In genomic region chr15:94749848-94750617, GRCh38 we compare ENCODE assay signal across 15 cellular contexts.
DNase-seq lines count a peak whose midpoint lies in the region; ATAC-seq and TF ChIP-seq lines count a peak whose summit lies in the region.
"Had no signal": no experiment of that assay in that cellular context is flagged by ENCODE, and none has a peak within 500 bp of the region (broad histone marks: within the 10 kb centered on the region; RNA-seq: fewer than 3 reads in every experiment).

No MANE protein-coding gene starts in this region.

- CTCF ChIA-PET in GM10248 (lab: Yijun Ruan, JAX), result interaction anchor here (1.0 kb wide), 1 partner anchor 11 kb away, joined by 3 read pairs; no protein-coding TSS in a partner anchor

- H2BK5ac ChIP-seq in H9 (ENCODE audit: insufficient read length, low read length), result no peak overlapping the region

- H4K20me1 ChIP-seq in H9 (ENCODE audit: control insufficient read depth, insufficient read depth, insufficient read length), result no peaks in the 10 kb centered on the region

- H2BK20ac ChIP-seq in H9 (ENCODE audit: low read depth, low read length, poor library complexity, severe bottlenecking), result no peak overlapping the region

- no peak overlapping the region for H3K9ac ChIP-seq in H9 (ENCODE audit: extremely low read depth, insufficient read length, low read length)

- H3K4me1 Mint-ChIP-seq in H9, result peaks cover 17 to 18% of the 10 kb centered on the region in 2 experiments
- H3K4me1 Mint-ChIP-seq: central memory CD8-positive, alpha-beta T cell had no signal

- no peak for TF ChIP-seq CTCF in GM10248 (IDR thresholded peaks at IDR 0.05; ENCODE audit: control extremely low read depth, extremely low read depth, low read depth, missing control alignments)
- no peak for TF ChIP-seq CTCF in H9 (conservative IDR thresholded peaks at IDR 0.05)

- no peaks in the 10 kb centered on the region for H3K23me2 ChIP-seq in H9 (ENCODE audit: insufficient read length, low read depth, low read length, poor library complexity, severe bottlenecking)

- H3K27me3 ChIP-seq in H9 (ENCODE audit: insufficient read depth, low read length), result no peaks in the 10 kb centered on the region

- DNase-seq in GM10248 (ENCODE audit: extremely low spot score) (peak; percentile 23), germinal center (ENCODE audit: low spot score) (peak; percentile 11), H9 (no peak), DMS153 (lab: John Stamatoyannopoulos, UW) (no peak), RKO (ENCODE audit: low spot score) (no peak)
- DNase-seq: activated naive CD4-positive, alpha-beta T cell; islet precursor cell; KBM-7; NCI-H2171 treated with DMSO at 0.1 percent for 48 hours; T-helper 9 cell had no signal

- H3K79me2 ChIP-seq in H9 (ENCODE audit: insufficient read depth, low read length), result no peaks in the 10 kb centered on the region

- H3K27ac Mint-ChIP-seq in H9, result no peak overlapping the region

- H4K91ac ChIP-seq in H9 (ENCODE audit: insufficient read length, low read depth, low read length), result no peak overlapping the region

- no peak overlapping the region for H3K18ac ChIP-seq in H9 (ENCODE audit: insufficient read length, low read depth, low read length)

- no peak overlapping the region for H4K5ac ChIP-seq in H9 (ENCODE audit: insufficient read length, low read depth, low read length)

- H2BK15ac ChIP-seq in H9 (ENCODE audit: low read depth, low read length), result no peak overlapping the region

- H3K4me2 ChIP-seq in H9 (ENCODE audit: insufficient read depth, insufficient read length, low read length), result no peak overlapping the region

- H3K4me1 ChIP-seq in H9 (ENCODE audit: insufficient read depth, low read length), result peaks cover 8% of the 10 kb centered on the region; the same call in 1 of the 2 replicates

- H3T11ph ChIP-seq in H9 (ENCODE audit: low read length), result no peak overlapping the region

- H2AK5ac ChIP-seq in H9 (ENCODE audit: insufficient read length, low read length), result no peak overlapping the region

- peaks cover 6% of the 10 kb centered on the region for H3K27me3 Mint-ChIP-seq in H9 (ENCODE audit: low read depth)

- no peak overlapping the region for H3K23ac ChIP-seq in H9 (ENCODE audit: insufficient read length, low read depth, low read length)

- H2BK12ac ChIP-seq in H9 (ENCODE audit: insufficient read length, low read depth, low read length), result no peak overlapping the region

- no peak overlapping the region for H3K14ac ChIP-seq in H9 (ENCODE audit: insufficient read depth, low read length)

- H3K4me3 Mint-ChIP-seq in H9, result no peak overlapping the region
- H3K4me3 Mint-ChIP-seq: central memory CD8-positive, alpha-beta T cell; neural crest cell had no signal

- WGBS in H9 (ENCODE audit: extremely low coverage, insufficient read length, low lambda C conversion rate), result no CpG with 5 or more reads among the region's 5 CpGs

- ATAC-seq in GM21360 (IDR thresholded peaks at IDR 0.05; ENCODE audit: unreplicated experiment) (peak; percentile 87), HG03565 (IDR thresholded peaks at IDR 0.05; ENCODE audit: unreplicated experiment) (peak; percentile 94), GM21737 (IDR thresholded peaks at IDR 0.05; ENCODE audit: unreplicated experiment) (no peak)

- POLR2A ChIA-PET in GM10248 (lab: Yijun Ruan, JAX), result no interaction called here

- no peak overlapping the region for H3K4ac ChIP-seq in H9 (ENCODE audit: low read depth, low read length)

- no peak overlapping the region for H3K56ac ChIP-seq in H9 (ENCODE audit: insufficient read length, low read depth, low read length)

- H3K9me3 Mint-ChIP-seq in H9, result peaks cover 30 to 38% of the 10 kb centered on the region in 2 experiments
- H3K9me3 Mint-ChIP-seq: central memory CD8-positive, alpha-beta T cell had no signal

- H2AFZ ChIP-seq in H9 (ENCODE audit: low read length), result no peak overlapping the region

- H3K27ac ChIP-seq in H9 (ENCODE audit: insufficient read length, low read depth, low read length), result no peak overlapping the region

- no peaks in the 10 kb centered on the region for H3K79me1 ChIP-seq in H9 (ENCODE audit: insufficient read depth, low read depth, low read length, poor library complexity, severe bottlenecking)

- H3K9me3 ChIP-seq in H9 (ENCODE audit: control insufficient read depth, low read depth, low read length), result peaks cover 7% of the 10 kb centered on the region

- H3K36me3 Mint-ChIP-seq in H9 (ENCODE audit: insufficient read depth in 1 of 3, low read depth in 3 of 3), result peaks cover 19 to 24% (median 24%) of the 10 kb centered on the region in 3 experiments

- H4K8ac ChIP-seq in H9 (replicated peaks; ENCODE audit: insufficient read length, low read depth, low read length), result no peak overlapping the region

- no peak overlapping the region for H2BK120ac ChIP-seq in H9 (ENCODE audit: low read depth, low read length, poor library complexity, severe bottlenecking)

Comparison
In these comparisons a context has a peak if more than half of its experiments do, and no peak if none do; other contexts are left out.
1. DNase-seq: peak in GM10248 (single experiment) and germinal center (single experiment); none in H9 (single experiment), DMS153 (single experiment) and RKO (single experiment).